10 cellular contexts compared by ENCODE assay signal in the genomic region with DNA sequence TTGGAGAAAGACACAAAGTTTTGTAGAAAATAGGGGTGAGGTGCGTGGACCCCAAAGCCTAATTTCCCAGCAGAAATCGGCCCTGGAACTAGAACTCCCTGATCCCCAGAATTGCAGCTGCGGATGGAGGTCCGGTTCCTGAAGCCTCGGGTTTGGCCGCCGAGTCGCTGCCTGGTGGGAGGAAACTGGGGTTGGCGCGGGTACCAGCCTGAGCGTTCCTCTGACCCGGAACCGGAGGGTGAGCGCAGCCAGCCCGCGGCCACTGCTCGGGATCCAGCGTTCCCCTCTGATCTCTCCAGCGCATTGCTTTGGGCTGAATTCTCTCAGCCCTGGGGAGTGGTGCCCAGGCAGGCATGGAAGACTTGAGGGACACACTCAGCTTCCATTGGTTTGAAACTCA. TPM values are rescaled to one million over a fixed set of nuclear protein-coding genes. Genes with fewer than 3 reads are reported as not detected.
DNase-seq lines count a peak whose midpoint lies in the region; ATAC-seq and TF ChIP-seq lines count a peak whose summit lies in the region.
"Had no signal": no experiment of that assay in that cellular context is flagged by ENCODE, and none has a peak within 500 bp of the region (broad histone marks: within the 10 kb centered on the region; RNA-seq: fewer than 3 reads in every experiment).

No MANE protein-coding gene starts in this region.

- ATAC-seq in heart right ventricle (peak in 1 of 8 donors; percentile 23), Right ventricle myocardium superior (ENCODE audit: poor library complexity) (no peak)

- DNase-seq in heart right ventricle (no peak), Right ventricle myocardium superior (no peak), colonic mucosa (no peak), T-helper 9 cell (no peak), ACHN (no peak), NAMALWA (ENCODE audit: low spot score) (no peak)
- DNase-seq: DMS153 had no signal

- 4 to 8% methylated on average over 19 of the region's 19 CpGs for WGBS in heart right ventricle, 2 donors
- WGBS in mesodermal cell (ENCODE audit: insufficient coverage in 2 of 2), 2 experiments = 0 to 2% methylated on average over 18 to 19 of the region's 19 CpGs
- WGBS in urinary bladder = 10% methylated on average over 19 of the region's 19 CpGs

- H3K9me3 ChIP-seq in heart right ventricle (no peaks in the 10 kb centered on the region), colonic mucosa (no peaks in the 10 kb centered on the region), mesodermal cell (ENCODE audit: control insufficient read depth, low read length) (no peaks in the 10 kb centered on the region)

- intact Hi-C loops in heart right ventricle (cut with DNase I) (no loop called here), Right ventricle myocardium superior (cut with DNase I) (no loop called here), colonic mucosa (cut with DNase I) (no loop called here)

- H3K36me3 ChIP-seq in heart right ventricle (no peaks in the 10 kb centered on the region), colonic mucosa (no peaks in the 10 kb centered on the region), mesodermal cell (ENCODE audit: control insufficient read depth, insufficient read depth, low read length) (no peaks in the 10 kb centered on the region), urinary bladder (ENCODE audit: insufficient read depth) (no peaks in the 10 kb centered on the region)

- no peak overlapping the region for H3K9ac ChIP-seq in colonic mucosa (ENCODE audit: low read depth in 2 of 2, low read length in 2 of 2)
- H3K9ac ChIP-seq: KMS-11 had no signal

- H3K27ac ChIP-seq in heart right ventricle = no peak overlapping the region
- H3K27ac ChIP-seq in colonic mucosa = no peak overlapping the region
- H3K27ac ChIP-seq in mesodermal cell (ENCODE audit: low read depth, low read length, severe bottlenecking) = no peak overlapping the region
- H3K27ac ChIP-seq in urinary bladder (ENCODE audit: low read depth) = no peak overlapping the region
- H3K27ac ChIP-seq: KMS-11 had no signal

- H3K4me3 ChIP-seq in heart right ventricle = peak overlapping the region in 8 of 10 donors; percentile 31 to 58 (median 44)
- H3K4me3 ChIP-seq in colonic mucosa = peak overlapping the region; percentile 24
- peak overlapping the region; percentile 58 for H3K4me3 ChIP-seq in mesodermal cell (ENCODE audit: extremely low read depth, insufficient read depth, low read length, poor library complexity, severe bottlenecking)
- peak overlapping the region; percentile 45 for H3K4me3 ChIP-seq in urinary bladder (ENCODE audit: low read depth, low read length)

- H3K27me3 ChIP-seq in heart right ventricle (peaks cover 0 to 79% (median 75%) of the 10 kb centered on the region in 7 donors), colonic mucosa (peaks cover 19% of the 10 kb centered on the region)

- TF ChIP-seq CTCF in heart right ventricle (IDR thresholded peaks at IDR 0.05) (no peak), colonic mucosa (IDR thresholded peaks at IDR 0.05) (no peak)

- in situ Hi-C loops in ACHN (cut with HindIII; ENCODE audit: low pct_ligation_motif_present, low pct_unique_long_range_greater_than_20kb, low sequenced_read_pairs) = no loop called here

- H3K4me1 ChIP-seq in heart right ventricle (peaks cover 0 to 25% (median 20%) of the 10 kb centered on the region in 9 donors), colonic mucosa (no peaks in the 10 kb centered on the region), mesodermal cell (ENCODE audit: control insufficient read depth, insufficient read depth, low read length, poor library complexity, severe bottlenecking) (no peaks in the 10 kb centered on the region), urinary bladder (ENCODE audit: insufficient read depth) (no peaks in the 10 kb centered on the region)

RNA-seq across cellular contexts. Expression of gene ST6GALNAC5, which starts 1.6 kb away (rescaled TPM):
- 1 to 10 TPM in 1 of 10 donors, under 1 TPM in 7, not detected in 2; 0.17 to 1.3 (median 0.31) TPM for total RNA-seq in heart right ventricle
- polyA plus RNA-seq in heart right ventricle = under 1 TPM; 0.37 to 0.59 TPM
- total RNA-seq in Right ventricle myocardium superior = 0.46 TPM
- 1 to 10 TPM; 2.1 to 2.2 TPM for total RNA-seq in colonic mucosa
- 4.5 TPM for polyA plus RNA-seq in mesodermal cell (2013, experiment 1 of 2)
- polyA plus RNA-seq in mesodermal cell (2013, experiment 2 of 2) = 3.8 TPM
- total RNA-seq in urinary bladder = 42.5 TPM
- 10.9 TPM for polyA plus RNA-seq in urinary bladder

Comparison
In these comparisons a context has a peak if more than half of its experiments do, and no peak if none do; other contexts are left out.
1. RNA of gene ST6GALNAC5, which starts 1.6 kb away (total RNA-seq): 42.5 TPM in urinary bladder (single experiment); 2.1 to 2.2 TPM in colonic mucosa, 0.46 TPM in Right ventricle myocardium superior (single experiment) and 0.17 to 1.3 TPM in heart right ventricle; every median in the first group is over 10 times any median in the second.
2. Peak in every context shown above with its lines, with median percentiles within 50 percentile points of each other: H3K4me3 ChIP-seq.